8 cellular contexts compared by ENCODE assay signal in genomic region chr16:4734063-4734729, GRCh38. TPM values are rescaled to one million over a fixed set of nuclear protein-coding genes. Genes with fewer than 3 reads are reported as not detected.
DNase-seq lines count a peak whose midpoint lies in the region; ATAC-seq, FAIRE-seq and TF ChIP-seq lines count a peak whose summit lies in the region.

A gene with protein sequence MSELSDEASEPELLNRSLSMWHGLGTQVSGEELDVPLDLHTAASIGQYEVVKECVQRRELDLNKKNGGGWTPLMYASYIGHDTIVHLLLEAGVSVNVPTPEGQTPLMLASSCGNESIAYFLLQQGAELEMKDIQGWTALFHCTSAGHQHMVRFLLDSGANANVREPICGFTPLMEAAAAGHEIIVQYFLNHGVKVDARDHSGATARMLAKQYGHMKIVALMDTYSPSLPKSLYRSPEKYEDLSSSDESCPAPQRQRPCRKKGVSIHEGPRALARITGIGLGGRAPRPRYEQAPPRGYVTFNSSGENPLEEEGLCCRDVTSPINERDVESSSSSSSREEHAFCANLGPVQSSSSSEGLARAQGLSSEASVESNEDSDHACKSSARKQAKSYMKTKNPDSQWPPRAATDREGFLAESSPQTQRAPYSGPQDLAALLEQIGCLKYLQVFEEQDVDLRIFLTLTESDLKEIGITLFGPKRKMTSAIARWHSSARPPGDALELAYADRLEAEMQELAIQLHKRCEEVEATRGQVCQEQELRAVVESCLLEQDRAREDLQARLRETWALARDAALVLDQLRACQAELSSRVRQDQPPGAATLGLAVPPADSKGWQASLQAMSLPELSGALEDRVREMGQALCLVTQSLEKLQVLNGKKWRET (minus strand): TSS chr16:4734271. CDS start chr16:4730149, 4,122 bp downstream.
Gene DNAAF8 (plus strand): TSS chr16:4734537. CDS start chr16:4736515, 1,978 bp downstream.

- dilution Hi-C loops in keratinocyte (cut with MboI; ENCODE audit: extremely low pct_ligation_motif_present, low sequenced_read_pairs): no loop called here

- H3K36me3 ChIP-seq in keratinocyte (ENCODE audit: control insufficient read depth in 2 of 2, extremely low read depth in 1 of 2, insufficient read depth in 2 of 2, low read length in 2 of 2): peaks cover 11 to 14% of the 10 kb centered on the region in 2 experiments

- H3K4me3 ChIP-seq in AG09309 (ENCODE audit: control insufficient read depth, low read depth, low read length): peak within 1 kb of the TSS; percentile 93
- H3K4me3 ChIP-seq in keratinocyte (ENCODE audit: control insufficient read depth in 2 of 3, extremely low read depth in 1 of 3, insufficient read depth in 2 of 3, low read depth in 1 of 3, low read length in 3 of 3): peak within 1 kb of the TSS; percentile 65 to 86 (median 70)

- TF ChIP-seq CTCF in AG09309 (IDR thresholded peaks at IDR 0.05; ENCODE audit: control insufficient read depth, insufficient read depth, low read depth, low read length, missing control alignments) (no peak), keratinocyte (optimal IDR thresholded peaks at IDR 0.05 in 1 of 3, IDR thresholded peaks at IDR 0.05 in 1 of 3, conservative IDR thresholded peaks at IDR 0.05 in 1 of 3; ENCODE audit: extremely low read depth in 1 of 3, insufficient read depth in 2 of 3, low read length in 3 of 3) (no peak)

- ATAC-seq in GM18909 (IDR thresholded peaks at IDR 0.05; ENCODE audit: poor library complexity, unreplicated experiment): peak; percentile 78
- peak; percentile 72 for ATAC-seq in HG03159 (IDR thresholded peaks at IDR 0.05; ENCODE audit: unreplicated experiment)

- peak within 1 kb of the TSS; percentile 80 for H3K4me2 ChIP-seq in keratinocyte (ENCODE audit: control insufficient read depth, extremely low read depth, insufficient read depth, low read depth, low read length)

- peak within 1 kb of the TSS; percentile 37 for H3K27ac ChIP-seq in keratinocyte (ENCODE audit: control insufficient read depth, insufficient read depth, low read length)

- H3K9me3 ChIP-seq in keratinocyte (ENCODE audit: control insufficient read depth, low read depth, low read length): no peaks in the 10 kb centered on the region

- no peaks in the 10 kb centered on the region for H4K20me1 ChIP-seq in keratinocyte (ENCODE audit: control insufficient read depth, extremely low read depth, insufficient read depth, low read length)

- H3K27me3 ChIP-seq in keratinocyte (ENCODE audit: control insufficient read depth, extremely low read depth, insufficient read depth, low read length): peaks cover 3% of the 10 kb centered on the region

- no peaks in the 10 kb centered on the region for H3K9me1 ChIP-seq in keratinocyte (ENCODE audit: control insufficient read depth, extremely low read depth, insufficient read depth, low read length)

- peak within 1 kb of the TSS; percentile 84 for H3K9ac ChIP-seq in keratinocyte (ENCODE audit: control insufficient read depth, extremely low read depth, insufficient read depth, low read length)

- peaks cover 5% of the 10 kb centered on the region for H3K4me1 ChIP-seq in keratinocyte (ENCODE audit: control insufficient read depth, extremely low read depth, insufficient read depth, low read length)

- DNase-seq in AG09309 (ENCODE audit: low read depth) (peak; percentile 89), NCI-H226 (peak; percentile 98), cerebellar cortex (ENCODE audit: low spot score) (peak; percentile 99), keratinocyte (ENCODE audit: low read depth, low spot score) (peak; percentile 84)
- peak; percentile 70 for DNase-seq in activated CD4-positive, CD25-positive, alpha-beta regulatory T cell treated with anti-CD3 and anti-CD28 coated beads, Interleukin-2, amount 50 U/mL, for 16 hours (ENCODE audit: low read depth, low spot score)
- DNase-seq in stimulated activated CD4-positive, alpha-beta T cell treated with anti-CD3 and anti-CD28 coated beads, Interleukin-12 subunit alpha, Interleukin-12 subunit beta, amount 100 ng/mL, for 48 hours (ENCODE audit: low read depth in 2 of 3, low spot score in 1 of 3): peak; percentile 58 to 78 (median 61)

- no peak for FAIRE-seq in keratinocyte (lab: Jason Lieb, UNC)

- H3K79me2 ChIP-seq in keratinocyte (ENCODE audit: control insufficient read depth, insufficient read depth, low read length): peaks cover 29% of the 10 kb centered on the region

- H2AFZ ChIP-seq in keratinocyte (ENCODE audit: control insufficient read depth, low read length): peak within 1 kb of the TSS; percentile 95

RNA-seq across cellular contexts. Expression of the first gene that starts in this region (rescaled TPM):
- polyA plus RNA-seq in keratinocyte: 9.7 to 14.7 TPM (median 11.7 TPM) in 3 replicates
- polyA plus RNA-seq in keratinocyte (2011; ENCODE audit: low read depth): 12.6 TPM
- polyA plus RNA-seq in keratinocyte (2011; cell fraction: cytosol; rRNA removed): 6.5 and 8.3 TPM in 2 replicates
- polyA plus RNA-seq in keratinocyte (2011; cell fraction: nucleus; rRNA removed): 40.9 and 51.0 TPM in 2 replicates
- 8.6 and 9.5 TPM in 2 replicates for polyA plus RNA-seq in keratinocyte (2012; ENCODE audit: low replicate concordance)
- 12.0 to 24.2 TPM (median 23.1 TPM) in 3 replicates for polyA minus RNA-seq in keratinocyte
- 11.1 TPM for polyA minus RNA-seq in keratinocyte (2011; cell fraction: cytosol; rRNA and poly(A)+ RNA removed)
- 15.0 and 19.1 TPM in 2 replicates for polyA minus RNA-seq in keratinocyte (2011; cell fraction: nucleus; rRNA and poly(A)+ RNA removed)

RNA-seq across cellular contexts. Expression of gene DNAAF8, which starts in this region (rescaled TPM):
- 0.26 to 0.57 TPM (median 0.33 TPM) in 3 replicates for polyA plus RNA-seq in keratinocyte
- not detected for polyA plus RNA-seq in keratinocyte (2011; ENCODE audit: low read depth)
- 0.19 and 0.45 TPM in 2 replicates for polyA plus RNA-seq in keratinocyte (2011; cell fraction: cytosol; rRNA removed)
- 0.20 and 0.36 TPM in 2 replicates for polyA plus RNA-seq in keratinocyte (2011; cell fraction: nucleus; rRNA removed)
- polyA plus RNA-seq in keratinocyte (2012; ENCODE audit: low replicate concordance): 0.13 and 0.32 TPM in 2 replicates
- polyA minus RNA-seq in keratinocyte: 0.23 to 0.36 TPM in 2 of 3 replicates, not detected in the other
- polyA minus RNA-seq in keratinocyte (2011; cell fraction: cytosol; rRNA and poly(A)+ RNA removed): not detected
- polyA minus RNA-seq in keratinocyte (2011; cell fraction: nucleus; rRNA and poly(A)+ RNA removed): not detected in 2 replicates

Comparison
In these comparisons a context has a peak if more than half of its experiments do, and no peak if none do; other contexts are left out.
1. Peak in every context shown above with its lines: DNase-seq, ATAC-seq, H3K4me3 ChIP-seq and H3K27ac ChIP-seq.